In the genomic region with DNA sequence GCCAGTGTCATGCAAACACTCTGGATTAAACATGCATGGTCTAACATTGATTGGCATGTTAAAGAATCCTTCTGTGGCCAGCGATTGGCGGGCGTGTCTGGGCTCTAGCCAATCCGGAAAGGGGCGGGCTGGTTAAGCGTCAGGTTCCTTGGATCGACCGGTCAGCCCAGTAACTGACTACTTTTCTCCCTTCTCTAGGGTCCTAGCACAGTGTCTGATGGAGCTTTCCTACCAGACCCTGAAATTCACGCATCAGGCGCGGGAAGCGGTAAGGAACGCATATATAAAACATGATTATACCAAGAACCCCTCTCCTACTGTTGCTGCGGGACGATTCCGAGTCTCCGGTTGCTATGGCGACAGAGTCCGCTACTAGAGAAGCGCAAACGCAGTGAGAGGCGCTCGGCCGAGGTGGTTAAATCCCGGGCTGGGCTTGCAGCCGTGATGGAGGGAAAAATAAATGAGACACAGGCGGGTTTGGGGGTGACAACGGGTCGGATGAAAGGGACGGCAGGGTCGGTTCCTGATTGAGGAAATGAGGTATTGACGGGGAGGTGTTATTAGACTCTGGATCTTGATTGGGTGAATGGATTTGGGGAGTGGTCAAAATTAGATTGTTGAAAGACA, we compare ENCODE assay signal across 7 cellular contexts. TPM values are rescaled to one million over a fixed set of nuclear protein-coding genes. Genes with fewer than 3 reads are reported as not detected.
DNase-seq lines count a peak whose midpoint lies in the region; ATAC-seq lines count a peak whose summit lies in the region.

No MANE protein-coding gene starts in this region.

- peak; percentile 98 for ATAC-seq in GM18868 (IDR thresholded peaks at IDR 0.05; ENCODE audit: unreplicated experiment)
- peak; percentile 97 for ATAC-seq in HG03039 (IDR thresholded peaks at IDR 0.05; ENCODE audit: unreplicated experiment)
- peak; percentile 91 to 94 for ATAC-seq in naive B cell (ENCODE audit: low read depth in 2 of 2)
- ATAC-seq in stimulated activated naive CD8-positive, alpha-beta T cell treated with anti-CD3 and anti-CD28 coated beads, Interleukin-15, amount 100 ng/mL, for 72 hours, result peak; percentile 99

- peak; percentile 75 for DNase-seq in NCI-H524 treated with DMSO at 0.1 percent for 48 hours (lab: John Stamatoyannopoulos, UW)
- peak; percentile 59 for DNase-seq in activated T-cell treated with anti-CD3 and anti-CD28 coated beads for 48 hours (ENCODE audit: low read depth)
- peak; percentile 75 for DNase-seq in fibroblast of peridontal ligament (ENCODE audit: extremely low read depth)
- DNase-seq in naive B cell, result peak; percentile 72
- peak; percentile 59 to 74 for DNase-seq in stimulated activated naive CD8-positive, alpha-beta T cell treated with anti-CD3 and anti-CD28 coated beads, Interleukin-15, amount 100 ng/mL, for 72 hours

- H3K4me3 Mint-ChIP-seq in naive B cell, result no peak overlapping the region
- no peak overlapping the region for H3K4me3 Mint-ChIP-seq in stimulated activated naive CD8-positive, alpha-beta T cell treated with anti-CD3 and anti-CD28 coated beads, Interleukin-15, amount 100 ng/mL, for 72 hours

- H3K36me3 Mint-ChIP-seq in naive B cell, result no peaks in the 10 kb centered on the region

- H3K9me3 Mint-ChIP-seq in naive B cell, result no peaks in the 10 kb centered on the region
- no peaks in the 10 kb centered on the region for H3K9me3 Mint-ChIP-seq in stimulated activated naive CD8-positive, alpha-beta T cell treated with anti-CD3 and anti-CD28 coated beads, Interleukin-15, amount 100 ng/mL, for 72 hours

- no peak overlapping the region for H3K27ac Mint-ChIP-seq in naive B cell
- no peak overlapping the region for H3K27ac Mint-ChIP-seq in stimulated activated naive CD8-positive, alpha-beta T cell treated with anti-CD3 and anti-CD28 coated beads, Interleukin-15, amount 100 ng/mL, for 72 hours

- peaks cover 0 to 11% (median 4%) of the 10 kb centered on the region in 3 donors for H3K27me3 Mint-ChIP-seq in naive B cell
- peaks cover 17% of the 10 kb centered on the region for H3K27me3 Mint-ChIP-seq in stimulated activated naive CD8-positive, alpha-beta T cell treated with anti-CD3 and anti-CD28 coated beads, Interleukin-15, amount 100 ng/mL, for 72 hours

- peaks cover 0 to 1% (median 0%) of the 10 kb centered on the region in 3 donors for H3K4me1 Mint-ChIP-seq in naive B cell
- H3K4me1 Mint-ChIP-seq in stimulated activated naive CD8-positive, alpha-beta T cell treated with anti-CD3 and anti-CD28 coated beads, Interleukin-15, amount 100 ng/mL, for 72 hours, result no peaks in the 10 kb centered on the region

RNA-seq across cellular contexts. Expression of a gene that starts 29.4 kb away (rescaled TPM):
- 1 to 10 TPM in 4 of 6 donors, under 1 TPM in 1, not detected in 1; 0.81 to 5.0 (median 1.2) TPM for polyA plus RNA-seq in naive B cell (ENCODE audit: low read depth in 6 of 6)

RNA-seq across cellular contexts. Expression of a gene that starts 29.5 kb away (rescaled TPM):
- 10 to 100 TPM; 16.8 to 29.5 (median 24.4) TPM for polyA plus RNA-seq in naive B cell (ENCODE audit: low read depth in 6 of 6)

Comparison
In these comparisons a context has a peak if more than half of its experiments do, and no peak if none do; other contexts are left out.
1. Peak in every context shown above with its lines: DNase-seq and ATAC-seq.